ENCODE assay signal across 11 cellular contexts in the genomic region with DNA sequence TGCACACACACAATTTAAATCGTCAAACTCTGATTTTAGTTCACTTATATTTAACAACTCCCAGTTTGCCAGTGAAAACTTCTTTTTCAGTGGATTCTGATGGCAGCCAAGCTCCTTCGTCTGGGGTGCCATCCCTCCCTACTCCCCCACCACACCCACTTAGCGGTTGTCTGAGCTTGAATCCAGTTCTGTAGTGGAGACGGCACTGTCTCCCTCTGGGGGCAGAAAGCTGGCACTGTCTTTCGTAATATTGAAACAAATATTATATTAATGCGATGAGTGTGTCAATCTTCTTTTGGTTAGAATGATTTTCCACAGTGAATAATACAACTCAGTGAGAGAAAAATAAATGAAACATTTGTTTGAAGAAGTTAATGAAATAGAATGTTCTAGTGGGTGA. TPM values are rescaled to one million over a fixed set of nuclear protein-coding genes. Genes with fewer than 3 reads are reported as not detected.
DNase-seq lines count a peak whose midpoint lies in the region; ATAC-seq, FAIRE-seq and TF ChIP-seq lines count a peak whose summit lies in the region.
"Had no signal": no experiment of that assay in that cellular context is flagged by ENCODE, and none has a peak within 500 bp of the region (broad histone marks: within the 10 kb centered on the region; RNA-seq: fewer than 3 reads in every experiment).

No MANE protein-coding gene starts in this region.

- in situ Hi-C loops in K562 (cut with MboI) = no loop called here

- H3K9me3 ChIP-seq in MG63 (no peaks in the 10 kb centered on the region), K562 (replicated peaks; ENCODE audit: control insufficient read depth, insufficient read depth, low read depth, low read length) (no peaks in the 10 kb centered on the region)

- peak; percentile 66 for ATAC-seq in K562

- no peak overlapping the region for H2AFZ ChIP-seq in K562 (ENCODE audit: low read depth, low read length)

- H3K36me3 ChIP-seq in MG63 (no peaks in the 10 kb centered on the region), K562 (ENCODE audit: control insufficient read depth, insufficient read depth, low read length) (no peaks in the 10 kb centered on the region)

- H4K20me1 ChIP-seq in K562 (replicated peaks; ENCODE audit: control insufficient read depth, insufficient read depth, low read length) = no peaks in the 10 kb centered on the region; the same call in 1 of the 2 replicates

- intact Hi-C loops in K562 (cut with micrococcal nuclease) = loop anchor here (5.0 kb wide), 1 partner anchor 296 kb away; no protein-coding TSS in a partner anchor

- TF ChIP-seq RAD21 in K562 (CRISPR knock-in tag; conservative IDR thresholded peaks at IDR 0.05 in 1 of 2, IDR thresholded peaks at IDR 0.05 in 1 of 2) = peak; percentile 39 to 46

- H3K79me2 ChIP-seq in K562 (ENCODE audit: control insufficient read depth, insufficient read depth, low read length) = no peaks in the 10 kb centered on the region

- H3K4me3 Mint-ChIP-seq in nephron progenitor cell = no peak overlapping the region

- no peaks in the 10 kb centered on the region for H3K4me1 ChIP-seq in K562 (replicated peaks in 1 of 2; ENCODE audit: control insufficient read depth in 2 of 2, insufficient read depth in 2 of 2, low read length in 2 of 2)

- 0% methylated on average over 6 of the region's 6 CpGs for WGBS in K562 (ENCODE audit: insufficient coverage, low coverage, missing lambda C conversion rate)

- H3K27me3 Mint-ChIP-seq in nephron progenitor cell (ENCODE audit: low read depth, poor library complexity) = peaks cover 3% of the 10 kb centered on the region

- TF ChIP-seq POLR2A in K562 (conservative IDR thresholded peaks at IDR 0.05) = no peak

- no peak overlapping the region for H3K27ac ChIP-seq in K562 (ENCODE audit: extremely low read depth, low read depth, low read length)
- H3K27ac ChIP-seq: HL-60 had no signal

- no peak overlapping the region for H3K4me2 ChIP-seq in K562 (ENCODE audit: insufficient read depth, low read length)

- FAIRE-seq in K562 (lab: Jason Lieb, UNC) (no peak), HTR-8/SVneo (lab: Jason Lieb, UNC) (no peak)

- CTCF ChIA-PET in K562 (lab: Yijun Ruan, JAX; ENCODE audit: low intra/inter-chr PET ratio) = interaction anchor here (0.6 to 2.8 kb wide), 2 partner anchors 78 to 159 kb away, joined by 3 to 27 read pairs; no protein-coding TSS in a partner anchor

- H3K4me3 ChIP-seq in GM12864 (ENCODE audit: low read depth, low read length) (no peak overlapping the region), MG63 (no peak overlapping the region), K562 (no peak overlapping the region)

- H3K9me3 Mint-ChIP-seq in nephron progenitor cell = no peaks in the 10 kb centered on the region

- no peak overlapping the region for H3K27ac Mint-ChIP-seq in nephron progenitor cell

- H3K9ac ChIP-seq in K562 (ENCODE audit: insufficient read depth in 1 of 2, low read depth in 2 of 2, low read length in 2 of 2) = no peak overlapping the region

- peaks cover 5% of the 10 kb centered on the region for H3K4me1 Mint-ChIP-seq in nephron progenitor cell

- H3K36me3 Mint-ChIP-seq in nephron progenitor cell (ENCODE audit: low read depth) = no peaks in the 10 kb centered on the region

- no TSS peak for BruUV-seq in K562 (replicated peaks; lab: Mats Ljungman, UMichigan)

- no peak for TF ChIP-seq EP300 in K562 (IDR thresholded peaks at IDR 0.05; ENCODE audit: low read length)

- TF ChIP-seq CTCF in GM12864 (IDR thresholded peaks at IDR 0.05; ENCODE audit: low read depth, low read length, missing control alignments) (peak; percentile 40), K562 (IDR thresholded peaks at IDR 0.05 in 2 of 3, conservative IDR thresholded peaks at IDR 0.05 in 1 of 3; ENCODE audit: insufficient read depth in 2 of 3, low read depth in 1 of 3, low read length in 3 of 3) (peak; percentile 38 to 54 (median 52); a peak in 4 of 6 replicates), nephron progenitor cell (IDR thresholded peaks at IDR 0.05) (peak; percentile 22)

- POLR2A ChIA-PET in K562 (lab: Yijun Ruan, JAX) = interaction anchor here (0.5 to 0.8 kb wide), 4 partner anchors 150 to 195 kb away, joined by 3 to 5 read pairs (median 3); no protein-coding TSS in a partner anchor

- H3K27me3 ChIP-seq in MG63 = no peaks in the 10 kb centered on the region
- no peaks in the 10 kb centered on the region for H3K27me3 ChIP-seq in K562 (ENCODE audit: control insufficient read depth in 2 of 2, insufficient read depth in 2 of 2, low read length in 2 of 2)

- H3K9me1 ChIP-seq in K562 (ENCODE audit: control insufficient read depth, insufficient read depth, low read length) = no peaks in the 10 kb centered on the region

- DNase-seq in GM12864 (ENCODE audit: low read depth) = no peak
- DNase-seq in MG63 = peak; percentile 1
- peak in 3 of 4 experiments; percentile 11 to 12 (median 12) for DNase-seq in K562 (ENCODE audit: extremely low read depth in 1 of 4, low spot score in 3 of 4)
- DNase-seq in nephron progenitor cell = peak; percentile 6
- DNase-seq in HTR-8/SVneo (ENCODE audit: insufficient read length, low spot score) = no peak
- DNase-seq in A172 (ENCODE audit: low spot score) = no peak
- DNase-seq in activated effector memory CD4-positive, alpha-beta T cell treated with Interleukin-2 at 50 U/mL for 16 hours = no peak
- DNase-seq: activated CD4-positive, alpha-beta T cell treated with anti-CD3 and anti-CD28 coated beads, Interleukin-2, amount 50 U/mL, for 48 hours; central memory CD4-positive, alpha-beta T cell; NCI-H82 had no signal

TF ChIP-seq in K562, 482 proteins besides CTCF, POLR2A, EP300 and RAD21:
- TF ChIP-seq, protein P1, sequence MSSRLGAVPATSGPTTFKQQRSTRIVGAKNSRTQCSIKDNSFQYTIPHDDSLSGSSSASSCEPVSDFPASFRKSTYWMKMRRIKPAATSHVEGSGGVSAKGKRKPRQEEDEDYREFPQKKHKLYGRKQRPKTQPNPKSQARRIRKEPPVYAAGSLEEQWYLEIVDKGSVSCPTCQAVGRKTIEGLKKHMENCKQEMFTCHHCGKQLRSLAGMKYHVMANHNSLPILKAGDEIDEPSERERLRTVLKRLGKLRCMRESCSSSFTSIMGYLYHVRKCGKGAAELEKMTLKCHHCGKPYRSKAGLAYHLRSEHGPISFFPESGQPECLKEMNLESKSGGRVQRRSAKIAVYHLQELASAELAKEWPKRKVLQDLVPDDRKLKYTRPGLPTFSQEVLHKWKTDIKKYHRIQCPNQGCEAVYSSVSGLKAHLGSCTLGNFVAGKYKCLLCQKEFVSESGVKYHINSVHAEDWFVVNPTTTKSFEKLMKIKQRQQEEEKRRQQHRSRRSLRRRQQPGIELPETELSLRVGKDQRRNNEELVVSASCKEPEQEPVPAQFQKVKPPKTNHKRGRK (tag; IDR thresholded peaks at IDR 0.05) = no peak
- TF ChIP-seq KLF13 (tag; IDR thresholded peaks at IDR 0.05; ENCODE audit: borderline replicate concordance, low read depth) = peak; percentile 70

RNA-seq across cellular contexts. Expression of a gene that starts 5.4 kb away (rescaled TPM):
- not detected in 2 replicates for total RNA-seq in MG63 (2014; rRNA removed; shearing (Covaris generic); ENCODE audit: low replicate concordance)
- total RNA-seq in K562 (2011; cell fraction: chromatin; rRNA removed; ENCODE audit: low replicate concordance) = not detected in 2 replicates
- not detected in 2 replicates for total RNA-seq in K562 (2011; cell fraction: nucleolus; rRNA removed)
- total RNA-seq in K562 (2011; cell fraction: nucleoplasm; rRNA removed) = not detected in 2 replicates
- total RNA-seq in K562 (2014; rRNA removed) (not detected in 2 replicates), K562 (2014; rRNA removed; fragmentation: Illumina TruSeq; extraction: Trizol) (not detected in 2 replicates), K562 (2015; rRNA removed; fragmentation: Illumina TruSeq; extraction: Trizol) (not detected in 2 replicates), K562 (2021) (not detected in 2 replicates)
- polyA plus RNA-seq in K562 (2011; rRNA removed) (not detected in 2 replicates), K562 (2014; fragmentation: Illumina TruSeq; extraction: Trizol) (not detected in 2 replicates), K562 (2014; fragmentation: Nextera tagmentation; extraction: Ambion mirVana) (not detected), K562 (2014; rRNA removed) (not detected in 2 replicates)
- polyA plus RNA-seq in K562 (2011; cell fraction: cytosol; rRNA removed) = not detected in 2 replicates
- polyA plus RNA-seq in K562 (2011; cell fraction: nucleus; rRNA removed) = not detected in 2 replicates
- polyA plus RNA-seq in K562 (2012) = not detected in 2 replicates
- not detected in 2 replicates for polyA minus RNA-seq in K562 (2011; rRNA and poly(A)+ RNA removed)
- polyA minus RNA-seq in K562 (2011; cell fraction: cytosol; rRNA and poly(A)+ RNA removed) = not detected in 2 replicates
- polyA minus RNA-seq in K562 (2011; cell fraction: nucleus; rRNA and poly(A)+ RNA removed) = not detected in 2 replicates
- not detected in 2 replicates for total RNA-seq in A172 (2014; rRNA removed; shearing (Covaris generic))

RNA-seq across cellular contexts. Expression of a gene that starts 38.9 kb away (rescaled TPM):
- total RNA-seq in MG63 (2014; rRNA removed; shearing (Covaris generic); ENCODE audit: low replicate concordance) = not detected in 2 replicates
- total RNA-seq in K562 (2011; cell fraction: chromatin; rRNA removed; ENCODE audit: low replicate concordance) = not detected in 2 replicates
- not detected in 2 replicates for total RNA-seq in K562 (2011; cell fraction: nucleolus; rRNA removed)
- total RNA-seq in K562 (2011; cell fraction: nucleoplasm; rRNA removed) = not detected in 2 replicates
- total RNA-seq in K562 (2014; rRNA removed) (not detected in 2 replicates), K562 (2014; rRNA removed; fragmentation: Illumina TruSeq; extraction: Trizol) (not detected in 2 replicates), K562 (2015; rRNA removed; fragmentation: Illumina TruSeq; extraction: Trizol) (not detected in 2 replicates), K562 (2021) (not detected in 2 replicates)
- polyA plus RNA-seq in K562 (2011; rRNA removed) (not detected in 2 replicates), K562 (2014; fragmentation: Illumina TruSeq; extraction: Trizol) (not detected in 2 replicates), K562 (2014; fragmentation: Nextera tagmentation; extraction: Ambion mirVana) (not detected), K562 (2014; rRNA removed) (not detected in 2 replicates)
- polyA plus RNA-seq in K562 (2011; cell fraction: cytosol; rRNA removed) = not detected in 2 replicates
- not detected in 2 replicates for polyA plus RNA-seq in K562 (2011; cell fraction: nucleus; rRNA removed)
- polyA plus RNA-seq in K562 (2012) = not detected in 2 replicates
- not detected in 2 replicates for polyA minus RNA-seq in K562 (2011; rRNA and poly(A)+ RNA removed)
- polyA minus RNA-seq in K562 (2011; cell fraction: cytosol; rRNA and poly(A)+ RNA removed) = not detected in 2 replicates
- polyA minus RNA-seq in K562 (2011; cell fraction: nucleus; rRNA and poly(A)+ RNA removed) = not detected in 2 replicates
- not detected in 2 replicates for total RNA-seq in A172 (2014; rRNA removed; shearing (Covaris generic))

Comparison
In these comparisons a context has a peak if more than half of its experiments do, and no peak if none do; other contexts are left out.
1. DNase-seq: peak in MG63 (single experiment), K562 (3 of 4) and nephron progenitor cell (single experiment); none in GM12864 (single experiment), HTR-8/SVneo (single experiment), A172 (single experiment) and activated effector memory CD4-positive, alpha-beta T cell treated with Interleukin-2 at 50 U/mL for 16 hours (single experiment).
2. Peak in every context shown above with its lines, with median percentiles within 50 percentile points of each other: CTCF ChIP-seq.